Comparison of ENCODE assay signal across 8 cellular contexts in the genomic region with DNA sequence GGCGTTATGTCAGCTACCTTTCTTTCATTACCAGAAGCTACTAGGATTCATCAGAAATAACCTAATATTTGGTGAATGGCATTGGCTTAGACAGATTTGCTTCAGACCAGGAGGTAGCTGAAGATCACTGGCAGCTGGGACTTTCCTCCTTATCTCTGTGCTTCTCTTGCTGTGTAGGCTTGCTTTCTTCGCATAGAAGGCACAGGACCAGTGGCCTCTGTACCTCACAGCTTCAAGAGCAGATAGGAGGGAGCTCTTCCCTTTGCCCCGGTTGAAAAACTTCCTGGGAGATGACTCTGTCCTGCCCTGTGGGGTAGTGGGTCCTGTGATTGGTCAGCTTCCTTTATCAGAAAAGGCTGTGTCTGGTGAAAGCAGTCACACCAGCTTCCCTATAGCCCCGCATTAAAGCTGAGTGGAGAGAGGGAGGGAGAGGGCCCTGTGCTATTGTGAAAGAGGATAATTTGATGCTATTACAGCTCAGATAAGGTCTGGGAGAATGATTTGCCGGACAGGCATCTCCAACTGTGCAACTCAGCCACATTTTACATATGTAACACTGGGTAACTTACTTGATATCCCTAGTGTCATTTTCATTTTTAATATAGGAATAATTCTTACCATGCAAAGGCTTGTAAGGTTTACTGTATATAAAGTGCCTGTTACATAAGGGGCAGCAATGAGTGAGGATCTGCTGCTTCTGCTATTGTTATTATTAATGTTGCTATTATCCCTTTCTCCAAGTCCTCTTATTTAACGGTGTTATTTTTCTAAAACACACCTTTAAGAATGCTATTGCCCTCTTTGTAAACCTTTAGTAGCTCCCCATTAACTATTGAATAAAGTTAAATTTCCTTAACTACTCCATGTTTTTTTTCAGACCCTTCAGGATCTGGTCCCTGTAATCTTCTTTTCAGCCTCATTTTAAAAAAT. TPM values are rescaled to one million over a fixed set of nuclear protein-coding genes. Genes with fewer than 3 reads are reported as not detected.
DNase-seq lines count a peak whose midpoint lies in the region; ATAC-seq and TF ChIP-seq lines count a peak whose summit lies in the region.

No MANE protein-coding gene starts in this region.

- DNase-seq in AG09309 (ENCODE audit: low read depth) (peak; percentile 66), MG63 (peak; percentile 13), breast epithelium (ENCODE audit: low spot score in 2 of 2) (no peak), mesothelial cell of epicardium (ENCODE audit: low spot score in 2 of 2, unreplicated experiment in 2 of 2) (no peak), anterior cingulate cortex (lab: John Stamatoyannopoulos, UW) (no peak), NCI-H2029 treated with DMSO at 0.1 percent for 48 hours (lab: John Stamatoyannopoulos, UW) (no peak), DMS153 treated with DMSO at 0.1 percent for 48 hours (lab: John Stamatoyannopoulos, UW; ENCODE audit: unreplicated experiment) (no peak)
- DNase-seq in activated CD8-positive, alpha-beta memory T cell treated with anti-CD3 and anti-CD28 coated beads, Interleukin-2, amount 10 ng/mL, durations not matched to agents 7 days and 5 days = no peak

- H3K4me1 Mint-ChIP-seq in mesothelial cell of epicardium = peaks cover 35% of the 10 kb centered on the region
- no peaks in the 10 kb centered on the region for H3K4me1 Mint-ChIP-seq in activated CD8-positive, alpha-beta memory T cell treated with anti-CD3 and anti-CD28 coated beads, Interleukin-2, amount 10 ng/mL, durations not matched to agents 7 days and 5 days

- no peak overlapping the region for H3K4me3 Mint-ChIP-seq in mesothelial cell of epicardium
- H3K4me3 Mint-ChIP-seq in activated CD8-positive, alpha-beta memory T cell treated with anti-CD3 and anti-CD28 coated beads, Interleukin-2, amount 10 ng/mL, durations not matched to agents 7 days and 5 days = no peak overlapping the region

- H3K27me3 ChIP-seq in MG63 (no peaks in the 10 kb centered on the region), breast epithelium (no peaks in the 10 kb centered on the region)

- peak overlapping the region; percentile 89 for H3K27ac Mint-ChIP-seq in mesothelial cell of epicardium
- H3K27ac Mint-ChIP-seq in activated CD8-positive, alpha-beta memory T cell treated with anti-CD3 and anti-CD28 coated beads, Interleukin-2, amount 10 ng/mL, durations not matched to agents 7 days and 5 days = no peak overlapping the region

- H3K9me3 Mint-ChIP-seq in mesothelial cell of epicardium = peaks cover 6% of the 10 kb centered on the region
- no peaks in the 10 kb centered on the region for H3K9me3 Mint-ChIP-seq in activated CD8-positive, alpha-beta memory T cell treated with anti-CD3 and anti-CD28 coated beads, Interleukin-2, amount 10 ng/mL, durations not matched to agents 7 days and 5 days (ENCODE audit: low read depth)

- H3K4me3 ChIP-seq in AG09309 (ENCODE audit: control insufficient read depth, low read depth, low read length) (no peak overlapping the region), MG63 (no peak overlapping the region), breast epithelium (no peak overlapping the region)

- H3K4me1 ChIP-seq in breast epithelium = peaks cover 0 to 2% of the 10 kb centered on the region in 2 donors

- H3K9me3 ChIP-seq in MG63 = peaks cover 5% of the 10 kb centered on the region; the same call in 1 of the 2 replicates
- no peaks in the 10 kb centered on the region for H3K9me3 ChIP-seq in breast epithelium

- TF ChIP-seq CTCF in AG09309 (IDR thresholded peaks at IDR 0.05; ENCODE audit: control insufficient read depth, insufficient read depth, low read depth, low read length, missing control alignments) = no peak
- TF ChIP-seq CTCF in breast epithelium (IDR thresholded peaks at IDR 0.05) = no peak
- no peak for TF ChIP-seq CTCF in mesothelial cell of epicardium (IDR thresholded peaks at IDR 0.05; ENCODE audit: unreplicated experiment)

- no peak for ATAC-seq in activated CD8-positive, alpha-beta memory T cell treated with anti-CD3 and anti-CD28 coated beads, Interleukin-2, amount 10 ng/mL, durations not matched to agents 7 days and 5 days

- H3K27ac ChIP-seq in breast epithelium = peak overlapping the region; percentile 72 to 74

- H3K36me3 ChIP-seq in MG63 = no peaks in the 10 kb centered on the region
- no peaks in the 10 kb centered on the region for H3K36me3 ChIP-seq in breast epithelium

- intact Hi-C loops in breast epithelium (cut with DNase I; ENCODE audit: low total_unique reads) = no loop called here

- H3K27me3 Mint-ChIP-seq in mesothelial cell of epicardium (ENCODE audit: low read depth) = no peaks in the 10 kb centered on the region
- H3K27me3 Mint-ChIP-seq in activated CD8-positive, alpha-beta memory T cell treated with anti-CD3 and anti-CD28 coated beads, Interleukin-2, amount 10 ng/mL, durations not matched to agents 7 days and 5 days = no peaks in the 10 kb centered on the region

- CTCF ChIA-PET in activated CD8-positive, alpha-beta memory T cell treated with anti-CD3 and anti-CD28 coated beads, Interleukin-2, amount 10 ng/mL, durations not matched to agents 7 days and 5 days (lab: Charles Lee) = no interaction called here

- peaks cover 7% of the 10 kb centered on the region for H3K36me3 Mint-ChIP-seq in mesothelial cell of epicardium
- peaks cover 5% of the 10 kb centered on the region for H3K36me3 Mint-ChIP-seq in activated CD8-positive, alpha-beta memory T cell treated with anti-CD3 and anti-CD28 coated beads, Interleukin-2, amount 10 ng/mL, durations not matched to agents 7 days and 5 days

- TF ChIP-seq POLR2A in breast epithelium (IDR thresholded peaks at IDR 0.05) = no peak

RNA-seq across cellular contexts. Expression of gene OSBPL9, which starts 31.6 kb away (rescaled TPM):
- 31.7 and 45.5 TPM in 2 replicates for total RNA-seq in MG63 (2014; rRNA removed; shearing (Covaris generic); ENCODE audit: low replicate concordance)
- total RNA-seq in breast epithelium (100 to 1,000 TPM; 107 to 213 (median 136) TPM), mesothelial cell of epicardium (99.9 to 103 TPM (median 101 TPM) in 3 replicates)
- 10 to 100 TPM; 46.5 to 48.5 TPM for total RNA-seq in activated CD8-positive, alpha-beta memory T cell treated with anti-CD3 and anti-CD28 coated beads, Interleukin-2, amount 10 ng/mL, durations not matched to agents 7 days and 5 days

Comparison
In these comparisons a context has a peak if more than half of its experiments do, and no peak if none do; other contexts are left out.
1. DNase-seq: peak in AG09309 (single experiment) and MG63 (single experiment); none in breast epithelium (0 of 2), mesothelial cell of epicardium (0 of 2), activated CD8-positive, alpha-beta memory T cell treated with anti-CD3 and anti-CD28 coated beads, Interleukin-2, amount 10 ng/mL, durations not matched to agents 7 days and 5 days (single experiment), anterior cingulate cortex (0 of 58), NCI-H2029 treated with DMSO at 0.1 percent for 48 hours (single experiment) and DMS153 treated with DMSO at 0.1 percent for 48 hours (single experiment).